In genomic region chr1:94022471-94023189, GRCh38 we compare ENCODE assay signal across 11 cellular contexts.
DNase-seq lines count a peak whose midpoint lies in the region; ATAC-seq and TF ChIP-seq lines count a peak whose summit lies in the region.
"Had no signal": no experiment of that assay in that cellular context is flagged by ENCODE, and none has a peak within 500 bp of the region (broad histone marks: within the 10 kb centered on the region; RNA-seq: fewer than 3 reads in every experiment).

No MANE protein-coding gene starts in this region.

- H3K36me3 ChIP-seq in suprapubic skin (no peaks in the 10 kb centered on the region), transverse colon (no peaks in the 10 kb centered on the region)

- DNase-seq in HT1080 (ENCODE audit: low read depth) (peak; percentile 72), astrocyte of the cerebellum (ENCODE audit: low read depth) (peak; percentile 79), right cardiac atrium (peak in 2 of 3 donors; percentile 58 to 66), suprapubic skin (ENCODE audit: low spot score in 2 of 2) (no peak), transverse colon (no peak)
- DNase-seq: activated B cell treated with CpG ODN at 0.5 μM for 24 hours, naive B cell had no signal

- H3K27ac ChIP-seq in right cardiac atrium (ENCODE audit: low read length) (peak overlapping the region; percentile 31), suprapubic skin (peak overlapping the region; percentile 54), transverse colon (no peak overlapping the region)
- H3K27ac ChIP-seq: foreskin keratinocyte had no signal

- H3K4me3 ChIP-seq in astrocyte of the cerebellum (ENCODE audit: low read depth, low read length), result no peak overlapping the region
- no peak overlapping the region for H3K4me3 ChIP-seq in right cardiac atrium (ENCODE audit: low read length)
- H3K4me3 ChIP-seq in suprapubic skin, result no peak overlapping the region
- no peak overlapping the region for H3K4me3 ChIP-seq in transverse colon
- H3K4me3 ChIP-seq: K562 had no signal

- no peak for TF ChIP-seq POLR2A in suprapubic skin (IDR thresholded peaks at IDR 0.05)
- TF ChIP-seq POLR2A in transverse colon (IDR thresholded peaks at IDR 0.05), result no peak

- TF ChIP-seq EP300 in suprapubic skin (IDR thresholded peaks at IDR 0.05) (no peak), transverse colon (IDR thresholded peaks at IDR 0.05; ENCODE audit: low read depth) (no peak)

- in situ Hi-C loops in astrocyte of the cerebellum (cut with HindIII; ENCODE audit: low sequenced_read_pairs), result loop anchor here (5.0 kb wide), 1 partner anchor 45 kb away; no protein-coding TSS in a partner anchor
- in situ Hi-C loops in transverse colon (cut with MboI; ENCODE audit: low pct_ligation_motif_present in 1 of 4, low pct_unique_long_range_greater_than_20kb in 1 of 4, low sequenced_read_pairs in 3 of 4), result no loop called here

- intact Hi-C loops in right cardiac atrium (cut with DNase I) (loop anchor here in 2 of 4 donors (5.0 to 10.0 kb wide), 2 partner anchors 312 to 315 kb away; no protein-coding TSS in a partner anchor), transverse colon (cut with DNase I; ENCODE audit: low total_unique reads) (no loop called here)

- WGBS in right cardiac atrium, result 75% methylated on average over 6 of the region's 6 CpGs
- 74% methylated on average over 5 of the region's 6 CpGs for WGBS in suprapubic skin
- WGBS in transverse colon (ENCODE audit: low coverage in 1 of 2), 2 donors, result 79 to 80% methylated on average over 1 to 6 of the region's 6 CpGs

- H3K4me1 ChIP-seq in right cardiac atrium (ENCODE audit: control insufficient read depth, insufficient read depth, low read length) (peaks cover 7% of the 10 kb centered on the region), suprapubic skin (peaks cover 20% of the 10 kb centered on the region), transverse colon (no peaks in the 10 kb centered on the region)

- no peaks in the 10 kb centered on the region for H3K27me3 ChIP-seq in right cardiac atrium (ENCODE audit: control insufficient read depth, insufficient read depth)
- no peaks in the 10 kb centered on the region for H3K27me3 ChIP-seq in suprapubic skin
- no peaks in the 10 kb centered on the region for H3K27me3 ChIP-seq in transverse colon

- TF ChIP-seq CTCF in astrocyte of the cerebellum (IDR thresholded peaks at IDR 0.05; ENCODE audit: low read depth, low read length, missing control alignments), result no peak
- no peak for TF ChIP-seq CTCF in suprapubic skin (IDR thresholded peaks at IDR 0.05)
- TF ChIP-seq CTCF in transverse colon (IDR thresholded peaks at IDR 0.05), result no peak

- ATAC-seq in right cardiac atrium, result peak; percentile 80 to 85
- no peak for ATAC-seq in HG03520 (IDR thresholded peaks at IDR 0.05; ENCODE audit: unreplicated experiment)
- ATAC-seq in HG03460 (IDR thresholded peaks at IDR 0.05; ENCODE audit: unreplicated experiment), result no peak
- ATAC-seq: foreskin keratinocyte, K562 had no signal

- H3K9me3 ChIP-seq in right cardiac atrium (ENCODE audit: control insufficient read depth, low read length) (no peaks in the 10 kb centered on the region), suprapubic skin (no peaks in the 10 kb centered on the region), transverse colon (no peaks in the 10 kb centered on the region)

Comparison
In these comparisons a context has a peak if more than half of its experiments do, and no peak if none do; other contexts are left out.
1. DNase-seq: peak in HT1080 (single experiment), astrocyte of the cerebellum (single experiment) and right cardiac atrium (2 of 3); none in suprapubic skin (0 of 2) and transverse colon (single experiment).
2. ATAC-seq: peak in right cardiac atrium (2 of 2); none in HG03520 (single experiment) and HG03460 (single experiment).
3. H3K27ac ChIP-seq: peak in right cardiac atrium (single experiment) and suprapubic skin (single experiment); none in transverse colon (0 of 4).